25 cellular contexts compared by ENCODE assay signal in genomic region chr13:48590141-48590863, GRCh38. TPM values are rescaled to one million over a fixed set of nuclear protein-coding genes. Genes with fewer than 3 reads are reported as not detected.
DNase-seq lines count a peak whose midpoint lies in the region; ATAC-seq, FAIRE-seq and TF ChIP-seq lines count a peak whose summit lies in the region.
"Had no signal": no experiment of that assay in that cellular context is flagged by ENCODE, and none has a peak within 500 bp of the region (broad histone marks: within the 10 kb centered on the region; RNA-seq: fewer than 3 reads in every experiment).

No MANE protein-coding gene starts in this region.

- TF ChIP-seq CTCF in activated CD8-positive, alpha-beta T cell treated with anti-CD3 and anti-CD28 coated beads for 36 hours (IDR thresholded peaks at IDR 0.05), result no peak

- H3K36me3 ChIP-seq in mesendoderm (ENCODE audit: control insufficient read depth, insufficient read depth, low read length) (no peaks in the 10 kb centered on the region), small intestine (ENCODE audit: control insufficient read depth in 2 of 2, insufficient read depth in 2 of 2, low read length in 2 of 2) (no peaks in the 10 kb centered on the region)
- H3K36me3 ChIP-seq: BE2C, lower lobe of right lung, SJSA1, WERI-Rb-1 had no signal

- H3K27me3 ChIP-seq in mesendoderm (ENCODE audit: insufficient read depth, low read length, poor library complexity) (no peaks in the 10 kb centered on the region), small intestine (ENCODE audit: control insufficient read depth in 2 of 2, insufficient read depth in 2 of 2, low read length in 2 of 2) (no peaks in the 10 kb centered on the region)
- H3K27me3 ChIP-seq: BE2C, SJSA1 had no signal

- peaks cover 8% of the 10 kb centered on the region for H3K36me3 Mint-ChIP-seq in activated CD8-positive, alpha-beta T cell treated with anti-CD3 and anti-CD28 coated beads, Interleukin-2, amount 10 ng/mL, durations not matched to agents 7 days and 5 days (ENCODE audit: low read depth)
- H3K36me3 Mint-ChIP-seq in activated CD8-positive, alpha-beta T cell treated with anti-CD3 and anti-CD28 coated beads for 36 hours (ENCODE audit: low read depth), result no peaks in the 10 kb centered on the region
- no peaks in the 10 kb centered on the region for H3K36me3 Mint-ChIP-seq in activated T-helper 17 cell treated with anti-CD3 and anti-CD28 coated beads, Interleukin-2, amount 50 U/mL, for 72 hours (ENCODE audit: low read depth)

- no peak overlapping the region for H3K56ac ChIP-seq in mesendoderm (ENCODE audit: low read length)

- no peak overlapping the region for H3K4ac ChIP-seq in mesendoderm (ENCODE audit: low read depth, low read length)

- no peak overlapping the region for H3K27ac Mint-ChIP-seq in activated CD8-positive, alpha-beta T cell treated with anti-CD3 and anti-CD28 coated beads, Interleukin-2, amount 10 ng/mL, durations not matched to agents 7 days and 5 days
- H3K27ac Mint-ChIP-seq in activated CD8-positive, alpha-beta T cell treated with anti-CD3 and anti-CD28 coated beads for 36 hours, result no peak overlapping the region
- peak overlapping the region; percentile 9 for H3K27ac Mint-ChIP-seq in activated T-helper 17 cell treated with anti-CD3 and anti-CD28 coated beads, Interleukin-2, amount 50 U/mL, for 72 hours
- H3K27ac Mint-ChIP-seq: HFFc6, T-helper 17 cell had no signal

- no peaks in the 10 kb centered on the region for H3K9me3 ChIP-seq in small intestine (ENCODE audit: control insufficient read depth, low read depth)
- H3K9me3 ChIP-seq: BE2C, lower lobe of right lung, SJSA1 had no signal

- DNase-seq in activated CD8-positive, alpha-beta T cell treated with anti-CD3 and anti-CD28 coated beads, Interleukin-2, amount 10 ng/mL, durations not matched to agents 7 days and 5 days, result peak; percentile 6
- DNase-seq in activated CD8-positive, alpha-beta T cell treated with anti-CD3 and anti-CD28 coated beads for 36 hours, result no peak
- DNase-seq in mesendoderm, result peak; percentile 49
- DNase-seq in small intestine, result peak; percentile 70
- no peak for DNase-seq in NAMALWA (ENCODE audit: low spot score)
- DNase-seq in dedifferentiated amniotic fluid mesenchymal stem cell (ENCODE audit: extremely low spot score), result no peak
- DNase-seq: activated CD4-positive, alpha-beta T cell treated with anti-CD3 and anti-CD28 coated beads, Interleukin-2, amount 50 U/mL, for 4 hours; activated effector memory CD4-positive, alpha-beta T cell treated with anti-CD3 and anti-CD28 coated beads, Interleukin-2, amount 50 U/mL, for 16 hours; BE2C; DMS79; effector CD4-positive, alpha-beta T cell; foreskin melanocyte; HFFc6; hypothalamus; lower lobe of right lung; NCI-H1694; right cardiac atrium; T-helper 17 cell; WERI-Rb-1 had no signal

- intact Hi-C loops in activated CD8-positive, alpha-beta T cell treated with anti-CD3 and anti-CD28 coated beads for 36 hours (cut with micrococcal nuclease), result no loop called here

- peak overlapping the region; percentile 41 for H3K18ac ChIP-seq in mesendoderm (ENCODE audit: low read length)

- POLR2A ChIA-PET in activated CD8-positive, alpha-beta T cell treated with anti-CD3 and anti-CD28 coated beads, Interleukin-2, amount 10 ng/mL, durations not matched to agents 7 days and 5 days (lab: Charles Lee), result no interaction called here
- POLR2A ChIA-PET in activated CD8-positive, alpha-beta T cell treated with anti-CD3 and anti-CD28 coated beads for 36 hours (lab: Charles Lee), result no interaction called here

- H3K4me3 ChIP-seq in mesendoderm (ENCODE audit: low read length), result no peak overlapping the region
- H3K4me3 ChIP-seq in small intestine (ENCODE audit: low read depth in 1 of 2, low read length in 2 of 2), result no peak overlapping the region
- H3K4me3 ChIP-seq: lower lobe of right lung, SJSA1 had no signal

- no peak for FAIRE-seq in small intestine (lab: Jason Lieb, UNC)
- FAIRE-seq: islet of Langerhans, urothelium cell line had no signal

- no peaks in the 10 kb centered on the region for H3K79me2 ChIP-seq in mesendoderm (ENCODE audit: control insufficient read depth, insufficient read depth, low read length)

- no peak overlapping the region for H3K4me2 ChIP-seq in mesendoderm (ENCODE audit: low read length)

- peak overlapping the region; percentile 18 for H4K5ac ChIP-seq in mesendoderm (ENCODE audit: low read length)

- H2BK5ac ChIP-seq in mesendoderm (ENCODE audit: low read length), result peak overlapping the region; percentile 82

- H3K27ac ChIP-seq in mesendoderm (ENCODE audit: low read depth, low read length) (no peak overlapping the region), small intestine (ENCODE audit: low read depth in 1 of 2, low read length in 1 of 2) (peak overlapping the region; percentile 81 to 86)
- H3K27ac ChIP-seq: lower lobe of right lung, SJSA1, WERI-Rb-1 had no signal

- H3K4me1 ChIP-seq in mesendoderm (ENCODE audit: control insufficient read depth, low read depth, low read length), result peaks cover 10% of the 10 kb centered on the region
- peaks cover 5 to 7% of the 10 kb centered on the region in 2 donors for H3K4me1 ChIP-seq in small intestine (ENCODE audit: control insufficient read depth in 2 of 2, insufficient read depth in 1 of 2, low read depth in 1 of 2, low read length in 1 of 2)
- H3K4me1 ChIP-seq: SJSA1 had no signal

- peaks cover 18% of the 10 kb centered on the region for H3K4me1 Mint-ChIP-seq in activated CD8-positive, alpha-beta T cell treated with anti-CD3 and anti-CD28 coated beads, Interleukin-2, amount 10 ng/mL, durations not matched to agents 7 days and 5 days (ENCODE audit: low read depth)
- H3K4me1 Mint-ChIP-seq in activated CD8-positive, alpha-beta T cell treated with anti-CD3 and anti-CD28 coated beads for 36 hours (ENCODE audit: low read depth), result peaks cover 10% of the 10 kb centered on the region
- H3K4me1 Mint-ChIP-seq in activated T-helper 17 cell treated with anti-CD3 and anti-CD28 coated beads, Interleukin-2, amount 50 U/mL, for 72 hours, result peaks cover 10% of the 10 kb centered on the region

- no CpG with 5 or more reads among the region's 5 CpGs for WGBS in mesendoderm (ENCODE audit: extremely low coverage, insufficient coverage, low lambda C conversion rate)
- 39 to 49% (median 48%) methylated on average over 5 of the region's 5 CpGs for WGBS in small intestine, 3 donors

- H3K23ac ChIP-seq in mesendoderm (ENCODE audit: low read length), result no peak overlapping the region

- CTCF ChIA-PET in activated CD8-positive, alpha-beta T cell treated with anti-CD3 and anti-CD28 coated beads, Interleukin-2, amount 10 ng/mL, durations not matched to agents 7 days and 5 days (lab: Charles Lee), result interaction anchor here (1.0 kb wide), 2 partner anchors 11 to 179 kb away, joined by 3 to 4 read pairs; no protein-coding TSS in a partner anchor
- CTCF ChIA-PET in activated CD8-positive, alpha-beta T cell treated with anti-CD3 and anti-CD28 coated beads for 36 hours (lab: Charles Lee), result interaction anchor here (1.6 to 11.7 kb wide), 2 partner anchors 10 to 177 kb away, joined by 7 to 92 read pairs; no protein-coding TSS in a partner anchor

- no peak overlapping the region for H4K8ac ChIP-seq in mesendoderm (ENCODE audit: low read depth, low read length)

- no peak overlapping the region for H3K4me3 Mint-ChIP-seq in activated CD8-positive, alpha-beta T cell treated with anti-CD3 and anti-CD28 coated beads, Interleukin-2, amount 10 ng/mL, durations not matched to agents 7 days and 5 days
- H3K4me3 Mint-ChIP-seq in activated CD8-positive, alpha-beta T cell treated with anti-CD3 and anti-CD28 coated beads for 36 hours, result no peak overlapping the region
- no peak overlapping the region for H3K4me3 Mint-ChIP-seq in activated T-helper 17 cell treated with anti-CD3 and anti-CD28 coated beads, Interleukin-2, amount 50 U/mL, for 72 hours
- H3K4me3 Mint-ChIP-seq: HFFc6, T-helper 17 cell had no signal

- no peak overlapping the region for H2AK5ac ChIP-seq in mesendoderm (ENCODE audit: low read length)

- H2BK120ac ChIP-seq in mesendoderm (ENCODE audit: low read depth, low read length), result no peak overlapping the region

- H3K9me3 Mint-ChIP-seq in activated CD8-positive, alpha-beta T cell treated with anti-CD3 and anti-CD28 coated beads, Interleukin-2, amount 10 ng/mL, durations not matched to agents 7 days and 5 days (ENCODE audit: insufficient read depth), result no peaks in the 10 kb centered on the region
- no peaks in the 10 kb centered on the region for H3K9me3 Mint-ChIP-seq in activated CD8-positive, alpha-beta T cell treated with anti-CD3 and anti-CD28 coated beads for 36 hours
- no peaks in the 10 kb centered on the region for H3K9me3 Mint-ChIP-seq in activated T-helper 17 cell treated with anti-CD3 and anti-CD28 coated beads, Interleukin-2, amount 50 U/mL, for 72 hours

- ATAC-seq in activated CD8-positive, alpha-beta T cell treated with anti-CD3 and anti-CD28 coated beads, Interleukin-2, amount 10 ng/mL, durations not matched to agents 7 days and 5 days, result no peak
- ATAC-seq in activated CD8-positive, alpha-beta T cell treated with anti-CD3 and anti-CD28 coated beads for 36 hours, result no peak
- no peak for ATAC-seq in activated T-helper 17 cell treated with anti-CD3 and anti-CD28 coated beads, Interleukin-2, amount 50 U/mL, for 72 hours (replicated peaks)
- no peak for ATAC-seq in GM21825 (IDR thresholded peaks at IDR 0.05; ENCODE audit: unreplicated experiment)
- ATAC-seq: esophagus mucosa, lower lobe of right lung, right cardiac atrium, T-helper 17 cell had no signal

- H3K79me1 ChIP-seq in mesendoderm (ENCODE audit: low read length), result no peaks in the 10 kb centered on the region

- H3K9ac ChIP-seq in mesendoderm (ENCODE audit: low read length), result no peak overlapping the region

- no peak overlapping the region for H2BK15ac ChIP-seq in mesendoderm (replicated peaks; ENCODE audit: low read depth)

- peaks cover 6% of the 10 kb centered on the region for H3K27me3 Mint-ChIP-seq in activated CD8-positive, alpha-beta T cell treated with anti-CD3 and anti-CD28 coated beads, Interleukin-2, amount 10 ng/mL, durations not matched to agents 7 days and 5 days (ENCODE audit: low read depth)
- no peaks in the 10 kb centered on the region for H3K27me3 Mint-ChIP-seq in activated CD8-positive, alpha-beta T cell treated with anti-CD3 and anti-CD28 coated beads for 36 hours
- no peaks in the 10 kb centered on the region for H3K27me3 Mint-ChIP-seq in activated T-helper 17 cell treated with anti-CD3 and anti-CD28 coated beads, Interleukin-2, amount 50 U/mL, for 72 hours
- H3K27me3 Mint-ChIP-seq: T-helper 17 cell had no signal

RNA-seq across cellular contexts. Expression of gene RCBTB2, which starts 57.4 kb away (rescaled TPM):
- 10 to 100 TPM; 31.0 to 31.5 TPM for total RNA-seq in activated CD8-positive, alpha-beta T cell treated with anti-CD3 and anti-CD28 coated beads, Interleukin-2, amount 10 ng/mL, durations not matched to agents 7 days and 5 days
- total RNA-seq in activated CD8-positive, alpha-beta T cell treated with anti-CD3 and anti-CD28 coated beads for 36 hours, result 1 to 10 TPM; 1.6 to 2.2 TPM
- 1 to 10 TPM; 6.1 to 7.7 TPM for total RNA-seq in activated T-helper 17 cell treated with anti-CD3 and anti-CD28 coated beads, Interleukin-2, amount 50 U/mL, for 72 hours
- polyA plus RNA-seq in mesendoderm (2013, experiment 1 of 2), result 8.9 TPM
- 9.0 TPM for polyA plus RNA-seq in mesendoderm (2013, experiment 2 of 2)
- polyA plus RNA-seq in small intestine, result 1 to 10 TPM; 3.1 to 7.6 (median 4.8) TPM

Comparison
In these comparisons a context has a peak if more than half of its experiments do, and no peak if none do; other contexts are left out.
1. DNase-seq: peak in activated CD8-positive, alpha-beta T cell treated with anti-CD3 and anti-CD28 coated beads, Interleukin-2, amount 10 ng/mL, durations not matched to agents 7 days and 5 days (single experiment), mesendoderm (single experiment) and small intestine (single experiment); none in activated CD8-positive, alpha-beta T cell treated with anti-CD3 and anti-CD28 coated beads for 36 hours (single experiment), NAMALWA (single experiment) and dedifferentiated amniotic fluid mesenchymal stem cell (single experiment).